27 cellular contexts compared by ENCODE assay signal in the genomic region with DNA sequence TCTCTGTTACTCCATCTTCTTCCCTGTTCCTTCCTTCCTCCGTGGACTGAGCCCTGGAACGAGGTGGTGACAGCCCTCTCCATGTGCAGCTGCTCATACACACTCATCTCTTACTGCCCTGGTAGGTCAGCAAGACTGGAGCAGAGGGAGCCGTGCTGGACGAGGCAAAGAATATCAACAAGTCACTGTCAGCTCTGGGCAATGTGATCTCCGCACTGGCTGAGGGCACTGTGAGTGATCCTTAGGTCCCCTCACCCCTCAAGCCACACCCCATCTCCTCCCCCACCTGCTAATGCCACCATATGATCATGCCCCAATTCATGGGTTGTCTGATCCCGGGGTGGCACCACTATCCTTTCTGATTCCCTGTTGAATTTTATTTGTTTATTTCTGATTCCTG. TPM values are rescaled to one million over a fixed set of nuclear protein-coding genes. Genes with fewer than 3 reads are reported as not detected.
"Had no signal": no experiment of that assay in that cellular context is flagged by ENCODE, and none has a peak within 500 bp of the region (broad histone marks: within the 10 kb centered on the region; RNA-seq: fewer than 3 reads in every experiment).

No MANE protein-coding gene starts in this region.

- H3K27me3 ChIP-seq: ovary, right atrium auricular region, right lobe of liver, uterus had no signal

- H3K4me1 ChIP-seq: left ventricle myocardium inferior, right atrium auricular region, right lobe of liver, tibial nerve, uterus had no signal

- H3K36me3 Mint-ChIP-seq: immature natural killer cell; natural killer cell treated with Interleukin-12 subunit alpha and Interleukin-12 subunit beta and Interleukin-15 and Interleukin-18, amount 100 ng/mL, for 72 hours; stimulated activated memory B cell treated with anti-CD40 and anti-IgM and Interleukin-4, amounts not matched to agents 10 μg/mL and 1 μg/mL and 100 μg/mL, for 72 hours; type B pancreatic cell had no signal

- H3K9me3 Mint-ChIP-seq: immature natural killer cell; natural killer cell treated with Interleukin-12 subunit alpha and Interleukin-12 subunit beta and Interleukin-15 and Interleukin-18, amount 100 ng/mL, for 72 hours; stimulated activated memory B cell treated with anti-CD40 and anti-IgM and Interleukin-4, amounts not matched to agents 10 μg/mL and 1 μg/mL and 100 μg/mL, for 72 hours; stimulated activated naive CD8-positive, alpha-beta T cell treated with anti-CD3 and anti-CD28 coated beads, Interleukin-15, amount 100 ng/mL, for 72 hours; type B pancreatic cell had no signal

- H3K9me3 ChIP-seq: left ventricle myocardium inferior, mucosa of descending colon, ovary, right atrium auricular region, right lobe of liver, tibial nerve, uterus had no signal

- H3K4me3 ChIP-seq: left ventricle myocardium inferior, lung, mucosa of descending colon, ovary, right atrium auricular region, right lobe of liver, smooth muscle cell, tibial nerve, uterus had no signal

- H3K27me3 Mint-ChIP-seq: progenitor cell of endocrine pancreas; stimulated activated naive CD8-positive, alpha-beta T cell treated with anti-CD3 and anti-CD28 coated beads, Interleukin-15, amount 100 ng/mL, for 72 hours had no signal

- H3K27ac ChIP-seq: left ventricle myocardium inferior, ovary, right atrium auricular region, right lobe of liver, tibial nerve, uterus had no signal

- H3K36me3 ChIP-seq: left ventricle myocardium inferior, ovary, right atrium auricular region, right lobe of liver, uterus had no signal

- FAIRE-seq: islet of Langerhans had no signal

- H3K4me2 ChIP-seq: smooth muscle cell had no signal

- H3K4me3 Mint-ChIP-seq: immature natural killer cell; naive thymus-derived CD4-positive, alpha-beta T cell; natural killer cell treated with Interleukin-12 subunit alpha and Interleukin-12 subunit beta and Interleukin-15 and Interleukin-18, amount 100 ng/mL, for 72 hours; stimulated activated memory B cell treated with anti-CD40 and anti-IgM and Interleukin-4, amounts not matched to agents 10 μg/mL and 1 μg/mL and 100 μg/mL, for 72 hours; stimulated activated naive CD8-positive, alpha-beta T cell treated with anti-CD3 and anti-CD28 coated beads, Interleukin-15, amount 100 ng/mL, for 72 hours; type B pancreatic cell had no signal

- H3K4me1 Mint-ChIP-seq: immature natural killer cell; naive thymus-derived CD4-positive, alpha-beta T cell; stimulated activated memory B cell treated with anti-CD40 and anti-IgM and Interleukin-4, amounts not matched to agents 10 μg/mL and 1 μg/mL and 100 μg/mL, for 72 hours; stimulated activated naive CD8-positive, alpha-beta T cell treated with anti-CD3 and anti-CD28 coated beads, Interleukin-15, amount 100 ng/mL, for 72 hours had no signal

- DNase-seq: hypothalamus; immature natural killer cell; left ventricle myocardium inferior; mesendoderm; midbrain; mucosa of descending colon; naive thymus-derived CD4-positive, alpha-beta T cell; ovary; right lobe of liver; stimulated activated CD4-positive, alpha-beta T cell treated with anti-CD3 and anti-CD28 coated beads, Interleukin-1b, Interleukin-23, amount 100 ng/mL, for 48 hours; stimulated activated CD4-positive, alpha-beta T cell treated with anti-CD3 and anti-CD28 coated beads, Interleukin-2, amount 100 ng/mL, for 48 hours; stimulated activated CD4-positive, alpha-beta T cell treated with anti-CD3 and anti-CD28 coated beads, Interleukin-4, amount 100 ng/mL, for 4 hours; stimulated activated CD8-positive, alpha-beta memory T cell treated with anti-CD3 and anti-CD28 coated beads, Interleukin-4, amount 100 ng/mL, for 48 hours; stimulated activated naive CD4-positive, alpha-beta T cell treated with Interleukin-2 at 50 U/mL for 16 hours; stimulated activated naive CD8-positive, alpha-beta T cell treated with anti-CD3 and anti-CD28 coated beads, Interleukin-15, amount 100 ng/mL, for 72 hours; substantia nigra; uterus had no signal

- H3K27ac Mint-ChIP-seq: naive thymus-derived CD4-positive, alpha-beta T cell; natural killer cell treated with Interleukin-12 subunit alpha and Interleukin-12 subunit beta and Interleukin-15 and Interleukin-18, amount 100 ng/mL, for 72 hours; progenitor cell of endocrine pancreas; stimulated activated memory B cell treated with anti-CD40 and anti-IgM and Interleukin-4, amounts not matched to agents 10 μg/mL and 1 μg/mL and 100 μg/mL, for 72 hours; type B pancreatic cell had no signal

RNA-seq across cellular contexts. Expression of a gene that starts 19.0 kb away (rescaled TPM):
- total RNA-seq: myocyte had no signal
